ENCODE assay signal across 10 cellular contexts in genomic region chr4:6891436-6892170, GRCh38. TPM values are rescaled to one million over a fixed set of nuclear protein-coding genes. Genes with fewer than 3 reads are reported as not detected.
DNase-seq lines count a peak whose midpoint lies in the region; ATAC-seq and TF ChIP-seq lines count a peak whose summit lies in the region.
"Had no signal": no experiment of that assay in that cellular context is flagged by ENCODE, and none has a peak within 500 bp of the region (broad histone marks: within the 10 kb centered on the region; RNA-seq: fewer than 3 reads in every experiment).

No MANE protein-coding gene starts in this region.

- peak overlapping the region; percentile 56 to 87 (median 74) for H3K27ac ChIP-seq in spleen

- no peak overlapping the region for H3K4me3 ChIP-seq in fibroblast of the aortic adventitia (ENCODE audit: low read depth, low read length)
- peak overlapping the region in 2 of 8 donors; percentile 5 to 45 for H3K4me3 ChIP-seq in spleen

- WGBS in spleen, 5 donors: 42 to 66% (median 56%) methylated on average over 9 to 10 of the region's 10 CpGs

- TF ChIP-seq CTCF in fibroblast of the aortic adventitia (IDR thresholded peaks at IDR 0.05; ENCODE audit: insufficient read depth, low read length): no peak
- TF ChIP-seq CTCF in spleen (IDR thresholded peaks at IDR 0.05 in 8 of 11, conservative IDR thresholded peaks at IDR 0.05 in 3 of 11): no peak

- ATAC-seq in activated CD4-positive, CD25-positive, alpha-beta regulatory T cell treated with anti-CD3 and anti-CD28 coated beads, Interleukin-2, amount 50 U/mL, for 24 hours: peak; percentile 32 to 48

- H3K4me1 ChIP-seq in spleen: peaks cover 31 to 72% (median 54%) of the 10 kb centered on the region in 6 donors

- no peaks in the 10 kb centered on the region for H3K27me3 ChIP-seq in spleen (replicated peaks in 1 of 7)

- intact Hi-C loops in spleen (cut with DNase I; ENCODE audit: low total_unique reads): no loop called here

- DNase-seq in activated CD4-positive, CD25-positive, alpha-beta regulatory T cell (lab: John Stamatoyannopoulos, UW): no peak
- DNase-seq in SKM-1 (lab: John Stamatoyannopoulos, UW; ENCODE audit: unreplicated experiment) (peak; percentile 75), fibroblast of the aortic adventitia (ENCODE audit: low read depth) (peak; percentile 28), spleen (no peak), NCI-H510A treated with DMSO at 0.1 percent for 48 hours (lab: John Stamatoyannopoulos, UW) (no peak), NCI-H128 (lab: John Stamatoyannopoulos, UW; ENCODE audit: unreplicated experiment) (no peak)
- no peak for DNase-seq in stimulated activated naive CD4-positive, alpha-beta T cell (lab: John Stamatoyannopoulos, UW)
- DNase-seq: NCI-H1048; stimulated activated CD4-positive, alpha-beta T cell treated with anti-CD3 and anti-CD28 coated beads, Interleukin-4, amount 100 ng/mL, for 24 hours had no signal

- H3K36me3 ChIP-seq in spleen: no peaks in the 10 kb centered on the region

- no peak for TF ChIP-seq POLR2A in spleen (IDR thresholded peaks at IDR 0.05)

- peaks cover 0 to 15% (median 9%) of the 10 kb centered on the region in 8 donors for H3K9me3 ChIP-seq in spleen

RNA-seq across cellular contexts. Expression of gene TBC1D14, which starts 18.0 kb away (rescaled TPM):
- total RNA-seq in fibroblast of the aortic adventitia (ENCODE audit: low replicate concordance) (34.0 and 65.1 TPM in 2 replicates), spleen (100 to 1,000 TPM in 1 of 7 donors, 10 to 100 TPM in 6; 45.7 to 114 (median 79.2) TPM)
- polyA plus RNA-seq in spleen: 10 to 100 TPM; 13.7 to 24.0 (median 18.2) TPM

Comparison
In these comparisons a context has a peak if more than half of its experiments do, and no peak if none do; other contexts are left out.
1. DNase-seq: peak in SKM-1 (single experiment) and fibroblast of the aortic adventitia (single experiment); none in activated CD4-positive, CD25-positive, alpha-beta regulatory T cell (0 of 4), spleen (single experiment), NCI-H510A treated with DMSO at 0.1 percent for 48 hours (single experiment), NCI-H128 (single experiment) and stimulated activated naive CD4-positive, alpha-beta T cell (0 of 6).